ENCODE assay signal across 9 cellular contexts in the genomic region with DNA sequence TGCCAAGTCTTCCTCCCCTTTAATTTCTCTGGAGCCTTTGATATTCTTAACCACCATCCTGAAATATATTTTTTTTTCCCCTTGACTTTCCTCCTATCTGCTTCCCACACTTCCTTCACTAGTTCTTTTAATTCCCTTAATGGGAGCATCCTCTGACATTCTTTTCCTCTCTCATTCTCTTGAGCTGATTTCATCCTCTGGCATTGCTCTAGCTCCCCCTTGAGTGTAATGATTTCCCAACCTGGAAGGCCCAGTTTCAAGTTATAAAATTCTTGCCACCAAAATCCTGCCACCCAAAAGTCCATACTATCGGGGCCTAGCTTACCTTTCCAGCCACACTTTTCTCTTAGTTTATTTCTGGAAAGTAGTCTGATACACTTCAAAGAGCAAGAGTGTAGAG. TPM values are rescaled to one million over a fixed set of nuclear protein-coding genes. Genes with fewer than 3 reads are reported as not detected.
DNase-seq lines count a peak whose midpoint lies in the region; ATAC-seq, FAIRE-seq and TF ChIP-seq lines count a peak whose summit lies in the region.
"Had no signal": no experiment of that assay in that cellular context is flagged by ENCODE, and none has a peak within 500 bp of the region (broad histone marks: within the 10 kb centered on the region; RNA-seq: fewer than 3 reads in every experiment).

No MANE protein-coding gene starts in this region.

- H3K27me3 ChIP-seq in pancreas (no peaks in the 10 kb centered on the region), MG63 (no peaks in the 10 kb centered on the region)

- no peak for DNase-seq in GM12864 (ENCODE audit: low read depth)
- DNase-seq in OCI-LY7 (ENCODE audit: low spot score): no peak
- DNase-seq in fibroblast of gingiva (ENCODE audit: low read depth): peak; percentile 52
- DNase-seq in pancreas: no peak
- DNase-seq in GM10248 (ENCODE audit: extremely low spot score): no peak
- no peak for DNase-seq in MG63
- no peak for DNase-seq in CD14-positive monocyte (ENCODE audit: low spot score)
- no peak for DNase-seq in T-helper 2 cell
- DNase-seq: MV-4-11 had no signal

- H3K4me3 Mint-ChIP-seq in CD14-positive monocyte: no peak overlapping the region

- peaks cover 0 to 5% (median 1%) of the 10 kb centered on the region in 3 donors for H3K27me3 Mint-ChIP-seq in CD14-positive monocyte (ENCODE audit: low read depth in 3 of 3)

- ATAC-seq in pancreas: peak in 3 of 4 donors; percentile 54 to 70 (median 57)

- TF ChIP-seq CTCF in GM12864 (IDR thresholded peaks at IDR 0.05; ENCODE audit: low read depth, low read length, missing control alignments) (peak; percentile 4), OCI-LY7 (conservative IDR thresholded peaks at IDR 0.05; ENCODE audit: low read length) (peak; percentile 43; the same call in 1 of the 2 replicates), pancreas (IDR thresholded peaks at IDR 0.05) (no peak), GM10248 (IDR thresholded peaks at IDR 0.05; ENCODE audit: control extremely low read depth, extremely low read depth, low read depth, missing control alignments) (no peak), CD14-positive monocyte (IDR thresholded peaks at IDR 0.05) (no peak)

- H3K4me3 ChIP-seq in GM12864 (ENCODE audit: low read depth, low read length) (no peak overlapping the region), OCI-LY7 (ENCODE audit: low read depth, low read length, poor library complexity, severe bottlenecking) (no peak overlapping the region), pancreas (no peak overlapping the region), MG63 (no peak overlapping the region)

- peaks cover 0 to 5% (median 0%) of the 10 kb centered on the region in 7 donors for H3K9me3 Mint-ChIP-seq in CD14-positive monocyte

- H3K36me3 ChIP-seq in OCI-LY7 (ENCODE audit: insufficient read depth, low read length): no peaks in the 10 kb centered on the region
- H3K36me3 ChIP-seq in pancreas: peaks cover 0 to 11% (median 4%) of the 10 kb centered on the region in 3 donors
- H3K36me3 ChIP-seq in MG63: no peaks in the 10 kb centered on the region

- POLR2A ChIA-PET in OCI-LY7 (lab: Charles Lee) (interaction anchor here (0.6 kb wide), 2 partner anchors 25 to 492 kb away, joined by 4 to 11 read pairs; no protein-coding TSS in a partner anchor), GM10248 (lab: Yijun Ruan, JAX) (no interaction called here)

- 32 to 38% methylated on average over 1 of the region's 1 CpG for WGBS in pancreas, 2 donors

- no peak overlapping the region for H2AFZ ChIP-seq in OCI-LY7 (ENCODE audit: low read length)

- BruUV-seq in OCI-LY7 (replicated peaks; lab: Mats Ljungman, UMichigan): no TSS peak

- H3K9me2 ChIP-seq in OCI-LY7 (ENCODE audit: insufficient read depth, low read length): no peaks in the 10 kb centered on the region

- no peaks in the 10 kb centered on the region for H4K20me1 ChIP-seq in OCI-LY7 (ENCODE audit: insufficient read depth, low read length)

- H3K4me1 ChIP-seq in OCI-LY7 (ENCODE audit: insufficient read depth, low read length, poor library complexity, severe bottlenecking) (no peaks in the 10 kb centered on the region), pancreas (peaks cover 0 to 8% (median 6%) of the 10 kb centered on the region in 3 donors)

- FAIRE-seq in pancreas (lab: Jason Lieb, UNC): no peak

- H3K79me2 ChIP-seq in OCI-LY7 (ENCODE audit: insufficient read depth, low read depth, low read length): no peaks in the 10 kb centered on the region

- no peak overlapping the region for H3K4me2 ChIP-seq in OCI-LY7 (ENCODE audit: low read length)

- intact Hi-C loops in OCI-LY7 (cut with micrococcal nuclease; ENCODE audit: unreplicated experiment) (no loop called here), pancreas (cut with DNase I) (no loop called here), CD14-positive monocyte (cut with micrococcal nuclease) (no loop called here)

- H3K27ac ChIP-seq in OCI-LY7 (ENCODE audit: low read depth, low read length, poor library complexity, severe bottlenecking) (no peak overlapping the region), pancreas (no peak overlapping the region)

- no peak overlapping the region for H3K27ac Mint-ChIP-seq in CD14-positive monocyte

- H3K36me3 Mint-ChIP-seq in CD14-positive monocyte: no peaks in the 10 kb centered on the region

- no peaks in the 10 kb centered on the region for H3K9me3 ChIP-seq in OCI-LY7 (ENCODE audit: low read length)
- no peaks in the 10 kb centered on the region for H3K9me3 ChIP-seq in pancreas
- H3K9me3 ChIP-seq in MG63: no peaks in the 10 kb centered on the region

- CTCF ChIA-PET in OCI-LY7 (lab: Charles Lee; ENCODE audit: unreplicated experiment) (no interaction called here), GM10248 (lab: Yijun Ruan, JAX) (interaction anchor here (1.1 kb wide), 2 partner anchors 13 to 27 kb away, joined by 3 to 5 read pairs; no protein-coding TSS in a partner anchor)

- no peaks in the 10 kb centered on the region for H3K4me1 Mint-ChIP-seq in CD14-positive monocyte

RNA-seq across cellular contexts. Expression of a gene that starts 39.5 kb away (rescaled TPM):
- not detected in 2 replicates for total RNA-seq in OCI-LY7 (2014; rRNA removed; shearing (Covaris generic))
- not detected in 2 replicates for total RNA-seq in OCI-LY7 (2022)
- total RNA-seq in pancreas: under 1 TPM in 3 of 6 donors, not detected in 3; 0.60 to 0.81 (median 0.67) TPM
- under 1 TPM in 1 of 2 donors, not detected in 1; 0.14 TPM for polyA plus RNA-seq in pancreas
- total RNA-seq in MG63 (2014; rRNA removed; shearing (Covaris generic); ENCODE audit: low replicate concordance): not detected in 2 replicates
- polyA plus RNA-seq in CD14-positive monocyte: not detected

Comparison
In these comparisons a context has a peak if more than half of its experiments do, and no peak if none do; other contexts are left out.
1. CTCF ChIP-seq: peak in GM12864 (single experiment) and OCI-LY7 (single experiment); none in pancreas (0 of 4), GM10248 (single experiment) and CD14-positive monocyte (single experiment).